Comparison of ENCODE assay signal across 19 cellular contexts in genomic region chr17:27320222-27320560, GRCh38. TPM values are rescaled to one million over a fixed set of nuclear protein-coding genes. Genes with fewer than 3 reads are reported as not detected.
DNase-seq lines count a peak whose midpoint lies in the region; ATAC-seq and TF ChIP-seq lines count a peak whose summit lies in the region.
"Had no signal": no experiment of that assay in that cellular context is flagged by ENCODE, and none has a peak within 500 bp of the region (broad histone marks: within the 10 kb centered on the region; RNA-seq: fewer than 3 reads in every experiment).

No MANE protein-coding gene starts in this region.

- DNase-seq in NCI-H510A (lab: John Stamatoyannopoulos, UW) (peak; percentile 41), NCI-H510A treated with DMSO at 0.1 percent for 48 hours (lab: John Stamatoyannopoulos, UW) (no peak), WTC11 (ENCODE audit: low spot score) (no peak), lung (ENCODE audit: low spot score) (no peak), substantia nigra (lab: John Stamatoyannopoulos, UW) (no peak)
- no peak for DNase-seq in activated CD4-positive, alpha-beta T cell treated with anti-CD3 and anti-CD28 coated beads, Interleukin-2, amount 10 ng/mL, durations not matched to agents 7 days and 5 days
- DNase-seq: activated CD4-positive, alpha-beta T cell treated with anti-CD3 and anti-CD28 coated beads for 48 hours; CD4-positive, alpha-beta memory T cell; effector memory CD8-positive, alpha-beta T cell; KG1; naive B cell; NCI-H1417; NCI-H526 treated with DMSO at 0.1 percent for 48 hours; stimulated activated naive CD8-positive, alpha-beta T cell treated with anti-CD3 and anti-CD28 coated beads, Interleukin-15, Interleukin-2, amounts not matched to agents 100 U/mL and 50 U/mL, for 24 hours; T-helper 17 cell had no signal

- TF ChIP-seq CTCF in WTC11 (IDR thresholded peaks at IDR 0.05) = no peak
- TF ChIP-seq CTCF in lung (IDR thresholded peaks at IDR 0.05; ENCODE audit: control extremely low read depth, extremely low read depth) = no peak

- H3K4me1 Mint-ChIP-seq in WTC11 = peaks cover 11% of the 10 kb centered on the region
- H3K4me1 Mint-ChIP-seq in activated CD4-positive, alpha-beta T cell treated with anti-CD3 and anti-CD28 coated beads, Interleukin-2, amount 10 ng/mL, durations not matched to agents 7 days and 5 days = no peaks in the 10 kb centered on the region

- H3K4me3 Mint-ChIP-seq in WTC11 = no peak overlapping the region
- no peak overlapping the region for H3K4me3 Mint-ChIP-seq in activated CD4-positive, alpha-beta T cell treated with anti-CD3 and anti-CD28 coated beads, Interleukin-2, amount 10 ng/mL, durations not matched to agents 7 days and 5 days
- H3K4me3 Mint-ChIP-seq: CD4-positive, alpha-beta memory T cell; effector memory CD8-positive, alpha-beta T cell; naive B cell; T-helper 17 cell had no signal

- H3K9me3 ChIP-seq in lung (ENCODE audit: control insufficient read depth in 2 of 2, insufficient read depth in 1 of 2, low read length in 1 of 2) = no peaks in the 10 kb centered on the region

- peaks cover 16 to 22% of the 10 kb centered on the region in 2 donors for H3K4me1 ChIP-seq in lung (ENCODE audit: control insufficient read depth in 2 of 2, insufficient read depth in 2 of 2, low read length in 2 of 2)

- H3K36me3 Mint-ChIP-seq in WTC11 = peaks cover 34% of the 10 kb centered on the region
- H3K36me3 Mint-ChIP-seq in activated CD4-positive, alpha-beta T cell treated with anti-CD3 and anti-CD28 coated beads, Interleukin-2, amount 10 ng/mL, durations not matched to agents 7 days and 5 days (ENCODE audit: low read depth) = peaks cover 25% of the 10 kb centered on the region

- no peaks in the 10 kb centered on the region for H3K9me3 Mint-ChIP-seq in WTC11
- no peaks in the 10 kb centered on the region for H3K9me3 Mint-ChIP-seq in activated CD4-positive, alpha-beta T cell treated with anti-CD3 and anti-CD28 coated beads, Interleukin-2, amount 10 ng/mL, durations not matched to agents 7 days and 5 days
- H3K9me3 Mint-ChIP-seq: CD4-positive, alpha-beta memory T cell; effector memory CD8-positive, alpha-beta T cell; naive B cell had no signal

- H3K27ac ChIP-seq in lung (ENCODE audit: low read depth in 1 of 2, low read length in 1 of 2) = peak overlapping the region; percentile 41 to 48
- H3K27ac ChIP-seq in substantia nigra (ENCODE audit: low read depth, low read length, poor library complexity, severe bottlenecking) = peak overlapping the region; percentile 8
- H3K27ac ChIP-seq: HL-60 had no signal

- CTCF ChIA-PET in WTC11 (lab: Charles Lee) = interaction anchor here (0.9 to 2.1 kb wide), 6 partner anchors 13 to 283 kb away, joined by 3 to 10 read pairs (median 4); no protein-coding TSS in a partner anchor
- CTCF ChIA-PET in activated CD4-positive, alpha-beta T cell treated with anti-CD3 and anti-CD28 coated beads, Interleukin-2, amount 10 ng/mL, durations not matched to agents 7 days and 5 days (lab: Charles Lee) = interaction anchor here (1.1 to 1.3 kb wide), 2 partner anchors 24 to 25 kb away, joined by 3 to 4 read pairs; no protein-coding TSS in a partner anchor

- H3K36me3 ChIP-seq in lung (ENCODE audit: control insufficient read depth in 2 of 2, insufficient read depth in 2 of 2, low read length in 2 of 2) = peaks cover 8 to 21% of the 10 kb centered on the region in 2 donors

- H3K27ac Mint-ChIP-seq in WTC11 = peak overlapping the region; percentile 7; the same call in 1 of the 2 replicates
- H3K27ac Mint-ChIP-seq in activated CD4-positive, alpha-beta T cell treated with anti-CD3 and anti-CD28 coated beads, Interleukin-2, amount 10 ng/mL, durations not matched to agents 7 days and 5 days = no peak overlapping the region
- H3K27ac Mint-ChIP-seq: T-helper 17 cell had no signal

- ATAC-seq in WTC11 = no peak
- ATAC-seq in lung (ENCODE audit: insufficient read depth, low FRiP score) = no peak
- no peak; the same call in 2 of the 3 replicates for ATAC-seq in SK-N-SH treated with all-trans-retinoic acid at 6 μM for 48 hours
- no peak for ATAC-seq in HG02571 (IDR thresholded peaks at IDR 0.05; ENCODE audit: unreplicated experiment)
- ATAC-seq: effector memory CD8-positive, alpha-beta T cell; stimulated activated naive CD8-positive, alpha-beta T cell treated with anti-CD3 and anti-CD28 coated beads, Interleukin-15, Interleukin-2, amounts not matched to agents 100 U/mL and 50 U/mL, for 24 hours; T-helper 17 cell had no signal

- H3K27me3 ChIP-seq in lung (ENCODE audit: control insufficient read depth, insufficient read depth) = no peaks in the 10 kb centered on the region

- no peaks in the 10 kb centered on the region for H3K27me3 Mint-ChIP-seq in WTC11 (ENCODE audit: low read depth)
- no peaks in the 10 kb centered on the region for H3K27me3 Mint-ChIP-seq in activated CD4-positive, alpha-beta T cell treated with anti-CD3 and anti-CD28 coated beads, Interleukin-2, amount 10 ng/mL, durations not matched to agents 7 days and 5 days
- H3K27me3 Mint-ChIP-seq: CD4-positive, alpha-beta memory T cell; effector memory CD8-positive, alpha-beta T cell; naive B cell; T-helper 17 cell had no signal

- POLR2A ChIA-PET in WTC11 (lab: Charles Lee) = interaction anchor here (0.7 to 0.9 kb wide), 2 partner anchors 12 to 25 kb away, joined by 3 read pairs; no protein-coding TSS in a partner anchor
- POLR2A ChIA-PET in activated CD4-positive, alpha-beta T cell treated with anti-CD3 and anti-CD28 coated beads, Interleukin-2, amount 10 ng/mL, durations not matched to agents 7 days and 5 days (lab: Charles Lee) = no interaction called here

- H3K4me3 ChIP-seq in lung = no peak overlapping the region
- H3K4me3 ChIP-seq: skin epidermis had no signal

- WGBS in lung, 2 donors = 71 to 76% methylated on average over 4 of the region's 4 CpGs

TF ChIP-seq in WTC11, 78 proteins besides CTCF, POLR2A, EP300 and RAD21 (continues in another document):
- TF ChIP-seq MLX (CRISPR knock-in tag; IDR thresholded peaks at IDR 0.05) (no peak), EMX1 (CRISPR knock-in tag; IDR thresholded peaks at IDR 0.05) (no peak), IRF1 (CRISPR knock-in tag; IDR thresholded peaks at IDR 0.05) (no peak), GTF2I (CRISPR knock-in tag; conservative IDR thresholded peaks at IDR 0.05) (no peak), NFE2L1 (CRISPR knock-in tag; IDR thresholded peaks at IDR 0.05) (no peak), RELA (CRISPR knock-in tag; IDR thresholded peaks at IDR 0.05; ENCODE audit: borderline replicate concordance) (no peak)
- TF ChIP-seq, protein P1, sequence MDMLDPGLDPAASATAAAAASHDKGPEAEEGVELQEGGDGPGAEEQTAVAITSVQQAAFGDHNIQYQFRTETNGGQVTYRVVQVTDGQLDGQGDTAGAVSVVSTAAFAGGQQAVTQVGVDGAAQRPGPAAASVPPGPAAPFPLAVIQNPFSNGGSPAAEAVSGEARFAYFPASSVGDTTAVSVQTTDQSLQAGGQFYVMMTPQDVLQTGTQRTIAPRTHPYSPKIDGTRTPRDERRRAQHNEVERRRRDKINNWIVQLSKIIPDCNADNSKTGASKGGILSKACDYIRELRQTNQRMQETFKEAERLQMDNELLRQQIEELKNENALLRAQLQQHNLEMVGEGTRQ (CRISPR knock-in tag; IDR thresholded peaks at IDR 0.05) = no peak

TF ChIP-seq in SK-N-SH treated with all-trans-retinoic acid at 6 μM for 48 hours, 23 proteins besides CTCF, POLR2A, EP300 and RAD21:
- TF ChIP-seq, protein P2, sequence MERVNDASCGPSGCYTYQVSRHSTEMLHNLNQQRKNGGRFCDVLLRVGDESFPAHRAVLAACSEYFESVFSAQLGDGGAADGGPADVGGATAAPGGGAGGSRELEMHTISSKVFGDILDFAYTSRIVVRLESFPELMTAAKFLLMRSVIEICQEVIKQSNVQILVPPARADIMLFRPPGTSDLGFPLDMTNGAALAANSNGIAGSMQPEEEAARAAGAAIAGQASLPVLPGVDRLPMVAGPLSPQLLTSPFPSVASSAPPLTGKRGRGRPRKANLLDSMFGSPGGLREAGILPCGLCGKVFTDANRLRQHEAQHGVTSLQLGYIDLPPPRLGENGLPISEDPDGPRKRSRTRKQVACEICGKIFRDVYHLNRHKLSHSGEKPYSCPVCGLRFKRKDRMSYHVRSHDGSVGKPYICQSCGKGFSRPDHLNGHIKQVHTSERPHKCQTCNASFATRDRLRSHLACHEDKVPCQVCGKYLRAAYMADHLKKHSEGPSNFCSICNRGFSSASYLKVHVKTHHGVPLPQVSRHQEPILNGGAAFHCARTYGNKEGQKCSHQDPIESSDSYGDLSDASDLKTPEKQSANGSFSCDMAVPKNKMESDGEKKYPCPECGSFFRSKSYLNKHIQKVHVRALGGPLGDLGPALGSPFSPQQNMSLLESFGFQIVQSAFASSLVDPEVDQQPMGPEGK (CRISPR knock-in tag; IDR thresholded peaks at IDR 0.05; ENCODE audit: borderline replicate concordance) = no peak
- TF ChIP-seq SNAI2 (CRISPR knock-in tag; IDR thresholded peaks at IDR 0.05) (no peak), TSHZ2 (CRISPR knock-in tag; IDR thresholded peaks at IDR 0.05) (no peak)
TF ChIP-seq in SK-N-SH treated with all-trans-retinoic acid at 6 μM for 48 hours: peak in this region for 0.

RNA-seq across cellular contexts. Expression of gene WSB1, which starts 26.3 kb away (rescaled TPM):
- total RNA-seq in WTC11 (2021) (167 to 223 TPM (median 221 TPM) in 3 replicates), lung (100 to 1,000 TPM; 318 to 748 TPM)
- 100 to 1,000 TPM; 181 to 218 TPM for polyA plus RNA-seq in lung
- total RNA-seq in activated CD4-positive, alpha-beta T cell treated with anti-CD3 and anti-CD28 coated beads, Interleukin-2, amount 10 ng/mL, durations not matched to agents 7 days and 5 days = 100 to 1,000 TPM; 107 to 111 TPM
